ENCODE assay signal across 13 cellular contexts in genomic region chr4:152528060-152528459, GRCh38.
"Had no signal": no experiment of that assay in that cellular context is flagged by ENCODE, and none has a peak within 500 bp of the region (broad histone marks: within the 10 kb centered on the region; RNA-seq: fewer than 3 reads in every experiment).

No MANE protein-coding gene starts in this region.

- H3K27ac ChIP-seq: body of pancreas, epithelial cell of prostate, sigmoid colon, testis had no signal

- DNase-seq: activated CD4-positive, alpha-beta T cell treated with anti-CD3 and anti-CD28 coated beads, Interleukin-2, amount 50 U/mL, for 1 hour; activated naive CD4-positive, alpha-beta T cell treated with anti-CD3 and anti-CD28 coated beads, Interleukin-2, amount 50 U/mL, for 16 hours; activated T-cell treated with anti-CD3 and anti-CD28 coated beads, Interleukin-2, amount 50 U/mL, for 1 hour; body of pancreas; effector memory CD8-positive, alpha-beta T cell; hippocampal formation; immature natural killer cell; left colon; sigmoid colon; stimulated activated CD4-positive, alpha-beta T cell treated with anti-CD3 and anti-CD28 coated beads, Interleukin-12 subunit alpha, Interleukin-12 subunit beta, amount 100 ng/mL, for 4 hours; stimulated activated naive CD8-positive, alpha-beta T cell treated with anti-CD3 and anti-CD28 coated beads, Interleukin-15, Interleukin-2, amounts not matched to agents 100 U/mL and 50 U/mL, for 24 hours; testis had no signal

- H3K27me3 ChIP-seq: body of pancreas, sigmoid colon, testis had no signal

- H3K9me3 ChIP-seq: body of pancreas, sigmoid colon, testis had no signal

- H3K4me3 ChIP-seq: body of pancreas, sigmoid colon, testis had no signal

- H3K4me1 ChIP-seq: testis had no signal
